Comparison of ENCODE assay signal across 21 cellular contexts in genomic region chr3:23183114-23183513, GRCh38.
"Had no signal": no experiment of that assay in that cellular context is flagged by ENCODE, and none has a peak within 500 bp of the region (broad histone marks: within the 10 kb centered on the region; RNA-seq: fewer than 3 reads in every experiment).

No MANE protein-coding gene starts in this region.

- H2AFZ ChIP-seq: hepatocyte had no signal

- H3K36me3 ChIP-seq: heart right ventricle, lower lobe of right lung, ovary, right atrium auricular region, right lobe of liver, suprapubic skin, transverse colon, upper lobe of left lung had no signal

- ATAC-seq: natural killer cell had no signal

- H3K4me3 ChIP-seq: heart right ventricle, hepatocyte, lower lobe of right lung, ovary, right atrium auricular region, right lobe of liver, skin epidermis, suprapubic skin, transverse colon, upper lobe of left lung had no signal

- H3K27ac ChIP-seq: heart right ventricle, hepatocyte, lower lobe of right lung, ovary, right atrium auricular region, right lobe of liver, skin epidermis, suprapubic skin, transverse colon, upper lobe of left lung had no signal

- H3K36me3 Mint-ChIP-seq: naive B cell, natural killer cell had no signal

- H3K4me1 ChIP-seq: heart right ventricle, lower lobe of right lung, right atrium auricular region, right lobe of liver, suprapubic skin, transverse colon, upper lobe of left lung had no signal

- H3K27ac Mint-ChIP-seq: natural killer cell; nephron progenitor cell; progenitor cell of endocrine pancreas; stimulated activated naive CD8-positive, alpha-beta T cell treated with anti-CD3 and anti-CD28 coated beads, Interleukin-15, Interleukin-2, amounts not matched to agents 100 ng/mL and 50 ng/mL, for 24 hours had no signal

- H3K27me3 ChIP-seq: hepatocyte, ovary, right atrium auricular region, right lobe of liver, suprapubic skin, transverse colon, upper lobe of left lung had no signal

- DNase-seq: left cardiac atrium; lower lobe of right lung; naive B cell; natural killer cell; stimulated activated CD4-positive, alpha-beta T cell treated with anti-CD3 and anti-CD28 coated beads, Interleukin-12 subunit alpha, Interleukin-12 subunit beta, amount 100 ng/mL, for 4 hours; stimulated activated CD4-positive, alpha-beta T cell treated with anti-CD3 and anti-CD28 coated beads, Interleukin-15, amount 100 ng/mL, for 24 hours; stimulated activated CD4-positive, alpha-beta T cell treated with anti-CD3 and anti-CD28 coated beads, Interleukin-2, amount 100 ng/mL, for 24 hours; stimulated activated CD4-positive, alpha-beta T cell treated with anti-CD3 and anti-CD28 coated beads, Interleukin-4, amount 100 ng/mL, for 1 hour; stimulated activated naive CD4-positive, alpha-beta T cell had no signal

- H3K4me3 Mint-ChIP-seq: naive B cell; natural killer cell; nephron progenitor cell; stimulated activated naive CD8-positive, alpha-beta T cell treated with anti-CD3 and anti-CD28 coated beads, Interleukin-15, Interleukin-2, amounts not matched to agents 100 ng/mL and 50 ng/mL, for 24 hours had no signal

- H3K9me3 ChIP-seq: lower lobe of right lung, ovary, right lobe of liver, suprapubic skin, transverse colon, upper lobe of left lung had no signal

- H3K4me2 ChIP-seq: hepatocyte had no signal

- H3K9me3 Mint-ChIP-seq: naive B cell; natural killer cell; nephron progenitor cell; stimulated activated naive CD8-positive, alpha-beta T cell treated with anti-CD3 and anti-CD28 coated beads, Interleukin-15, Interleukin-2, amounts not matched to agents 100 ng/mL and 50 ng/mL, for 24 hours had no signal

- H3K27me3 Mint-ChIP-seq: naive B cell; progenitor cell of endocrine pancreas; stimulated activated naive CD8-positive, alpha-beta T cell treated with anti-CD3 and anti-CD28 coated beads, Interleukin-15, Interleukin-2, amounts not matched to agents 100 ng/mL and 50 ng/mL, for 24 hours had no signal

- H3K79me2 ChIP-seq: hepatocyte had no signal

- H3K4me1 Mint-ChIP-seq: natural killer cell, nephron progenitor cell had no signal
